ENCODE assay signal across 8 cellular contexts in genomic region chr1:22711591-22712501, GRCh38. TPM values are rescaled to one million over a fixed set of nuclear protein-coding genes. Genes with fewer than 3 reads are reported as not detected.
DNase-seq lines count a peak whose midpoint lies in the region; ATAC-seq and TF ChIP-seq lines count a peak whose summit lies in the region.

No MANE protein-coding gene starts in this region.

- H3K4me2 ChIP-seq in Karpas-422 (ENCODE audit: low read depth, low read length, poor library complexity, severe bottlenecking) = peak overlapping the region; percentile 22

- no peak overlapping the region for H3K4me3 ChIP-seq in CD8-positive, alpha-beta memory T cell (ENCODE audit: low read length)
- H3K4me3 ChIP-seq in Karpas-422 (ENCODE audit: low read length) (no peak overlapping the region; the same call in 1 of the 2 replicates), dorsolateral prefrontal cortex (peak overlapping the region; percentile 36 to 78 (median 66))

- peaks cover 28% of the 10 kb centered on the region for H3K27me3 ChIP-seq in CD8-positive, alpha-beta memory T cell (ENCODE audit: insufficient read depth, low read length, poor library complexity, severe bottlenecking)
- H3K27me3 ChIP-seq in Karpas-422 (ENCODE audit: low read length) (no peaks in the 10 kb centered on the region), dorsolateral prefrontal cortex (no peaks in the 10 kb centered on the region)

- TF ChIP-seq POLR2A in GM18505 (IDR thresholded peaks at IDR 0.05; ENCODE audit: borderline replicate concordance, extremely low read depth, insufficient read depth, insufficient read length) = no peak

- H3K9me2 ChIP-seq in Karpas-422 (replicated peaks; ENCODE audit: insufficient read depth, low read length) = no peaks in the 10 kb centered on the region

- no peak for ATAC-seq in GM18505 (IDR thresholded peaks at IDR 0.05; ENCODE audit: unreplicated experiment)
- ATAC-seq in HG02763 (IDR thresholded peaks at IDR 0.05; ENCODE audit: unreplicated experiment) = no peak

- H3K4me3 Mint-ChIP-seq in CD8-positive, alpha-beta memory T cell = peak overlapping the region; percentile 47 to 88 (median 69)
- H3K4me3 Mint-ChIP-seq in nephron = peak overlapping the region; percentile 86 to 93 (median 89)

- CTCF ChIA-PET in CD8-positive, alpha-beta memory T cell (lab: Charles Lee) = interaction anchor here (0.9 kb wide), 1 partner anchor 7 kb away, joined by 3 read pairs; no protein-coding TSS in a partner anchor

- no peak for TF ChIP-seq CTCF in dorsolateral prefrontal cortex (IDR thresholded peaks at IDR 0.05 in 54 of 56, conservative IDR thresholded peaks at IDR 0.05 in 2 of 56; ENCODE audit: low read depth in 1 of 56, partially characterized antibody in 56 of 56)
- TF ChIP-seq CTCF in nephron (IDR thresholded peaks at IDR 0.05; ENCODE audit: unreplicated experiment in 3 of 3) = no peak

- H2AFZ ChIP-seq in Karpas-422 (ENCODE audit: low read length) = no peak overlapping the region

- H4K20me1 ChIP-seq in Karpas-422 (ENCODE audit: insufficient read depth, low read depth, low read length) = 0 out of 2 replicates have a peak, but pooled peaks cover 4% of the 10 kb centered on the region

- no peaks in the 10 kb centered on the region for H3K36me3 ChIP-seq in CD8-positive, alpha-beta memory T cell (ENCODE audit: insufficient read depth, low read length)
- H3K36me3 ChIP-seq in Karpas-422 (ENCODE audit: insufficient read depth, low read length) = no peaks in the 10 kb centered on the region

- H3K9me3 Mint-ChIP-seq in CD8-positive, alpha-beta memory T cell = no peaks in the 10 kb centered on the region
- H3K9me3 Mint-ChIP-seq in nephron = no peaks in the 10 kb centered on the region

- H3K4me1 Mint-ChIP-seq in CD8-positive, alpha-beta memory T cell = peaks cover 7 to 17% (median 10%) of the 10 kb centered on the region in 3 donors
- H3K4me1 Mint-ChIP-seq in nephron = peaks cover 51% of the 10 kb centered on the region

- H3K27ac ChIP-seq in CD8-positive, alpha-beta memory T cell (ENCODE audit: low read depth, low read length) = no peak overlapping the region
- H3K27ac ChIP-seq in Karpas-422 (ENCODE audit: low read length) (no peak overlapping the region), dorsolateral prefrontal cortex (peak overlapping the region in 10 of 59 donors; percentile 11 to 54 (median 34))

- H3K27me3 Mint-ChIP-seq in CD8-positive, alpha-beta memory T cell = peaks cover 38 to 72% of the 10 kb centered on the region in 2 donors
- peaks cover 52% of the 10 kb centered on the region for H3K27me3 Mint-ChIP-seq in nephron (ENCODE audit: low read depth)

- DNase-seq in CD8-positive, alpha-beta memory T cell = no peak
- DNase-seq in Karpas-422 = no peak
- no peak for DNase-seq in dorsolateral prefrontal cortex
- no peak for DNase-seq in GM19240 (ENCODE audit: insufficient read length, low spot score)
- DNase-seq in stimulated activated CD4-positive, alpha-beta T cell treated with anti-CD3 and anti-CD28 coated beads, Interleukin-4, amount 100 ng/mL, for 1 hour = no peak

- peak overlapping the region; percentile 19; the same call in 1 of the 2 replicates for H3K9ac ChIP-seq in Karpas-422 (ENCODE audit: low read length)

- peaks cover 6% of the 10 kb centered on the region for H3K4me1 ChIP-seq in CD8-positive, alpha-beta memory T cell (ENCODE audit: insufficient read depth, low read length)
- H3K4me1 ChIP-seq in Karpas-422 (ENCODE audit: low read length) = peaks cover 37% of the 10 kb centered on the region

- intact Hi-C loops in dorsolateral prefrontal cortex (cut with DNase I) = loop anchor here in 1 of 2 donors (5.0 kb wide), 1 partner anchor 65 kb away; no protein-coding TSS in a partner anchor

- H3K27ac Mint-ChIP-seq in CD8-positive, alpha-beta memory T cell = peak overlapping the region in 1 of 8 donors; percentile 56
- peak overlapping the region; percentile 27 to 87 (median 79) for H3K27ac Mint-ChIP-seq in nephron

- H3K79me2 ChIP-seq in Karpas-422 (ENCODE audit: low read length) = no peaks in the 10 kb centered on the region

- no peaks in the 10 kb centered on the region for H3K36me3 Mint-ChIP-seq in CD8-positive, alpha-beta memory T cell
- no peaks in the 10 kb centered on the region for H3K36me3 Mint-ChIP-seq in nephron (ENCODE audit: low read depth)

- POLR2A ChIA-PET in CD8-positive, alpha-beta memory T cell (lab: Charles Lee) = no interaction called here

- no peaks in the 10 kb centered on the region for H3K9me3 ChIP-seq in CD8-positive, alpha-beta memory T cell (ENCODE audit: low read length)
- no peaks in the 10 kb centered on the region for H3K9me3 ChIP-seq in Karpas-422 (ENCODE audit: low read length)

RNA-seq across cellular contexts. Expression of gene EPHB2, which starts 1.2 kb away (rescaled TPM):
- total RNA-seq in CD8-positive, alpha-beta memory T cell = under 1 TPM; 0.22 to 0.33 TPM
- not detected for polyA plus RNA-seq in CD8-positive, alpha-beta memory T cell
- total RNA-seq in Karpas-422 (2014; rRNA removed; shearing (Covaris generic); ENCODE audit: low replicate concordance) = 0.45 and 2.5 TPM in 2 replicates
- 10 to 100 TPM; 11.4 to 21.5 (median 15.7) TPM for total RNA-seq in dorsolateral prefrontal cortex

RNA-seq across cellular contexts. Expression of gene C1QB, which starts 58.8 kb away (rescaled TPM):
- total RNA-seq in CD8-positive, alpha-beta memory T cell = under 1 TPM; 0.20 to 0.53 TPM
- polyA plus RNA-seq in CD8-positive, alpha-beta memory T cell = not detected
- total RNA-seq in Karpas-422 (2014; rRNA removed; shearing (Covaris generic); ENCODE audit: low replicate concordance) = not detected in 2 replicates
- total RNA-seq in dorsolateral prefrontal cortex = 100 to 1,000 TPM in 35 of 120 experiments, 10 to 100 TPM in 85; 12.3 to 456 (median 73.0) TPM

Comparison
In these comparisons a context has a peak if more than half of its experiments do, and no peak if none do; other contexts are left out.
1. H3K4me3 ChIP-seq: peak in dorsolateral prefrontal cortex (59 of 59); none in CD8-positive, alpha-beta memory T cell (single experiment) and Karpas-422 (single experiment).
2. RNA of gene C1QB, which starts 58.8 kb away (total RNA-seq): 12.3 to 456 TPM in dorsolateral prefrontal cortex; 0.20 to 0.53 TPM in CD8-positive, alpha-beta memory T cell and not detected in Karpas-422; every median in the first group is over 4 times any median in the second.